In genomic region chr3:62892045-62892444, GRCh38 we compare ENCODE assay signal across 11 cellular contexts. TPM values are rescaled to one million over a fixed set of nuclear protein-coding genes. Genes with fewer than 3 reads are reported as not detected.
"Had no signal": no experiment of that assay in that cellular context is flagged by ENCODE, and none has a peak within 500 bp of the region (broad histone marks: within the 10 kb centered on the region; RNA-seq: fewer than 3 reads in every experiment).

No MANE protein-coding gene starts in this region.

- ATAC-seq: GM23338, HCT116 had no signal

- DNase-seq: GM23248, GOT3, H7, H9, HCEC 1CT, HFFc6 had no signal

- H3K9ac ChIP-seq: GM23248 had no signal

- FAIRE-seq: H1, H54 had no signal

- H3K4me3 ChIP-seq: GM23248, GM23338, HAP-1 had no signal

- H2AFZ ChIP-seq: GM23248 had no signal

- H3K4me2 ChIP-seq: GM23338 had no signal

- H3K9me3 ChIP-seq: HAP-1 had no signal

- H3K27ac ChIP-seq: GM23248 had no signal

- H3K4me1 ChIP-seq: HAP-1 had no signal

- H3K36me3 ChIP-seq: HAP-1 had no signal

RNA-seq across cellular contexts. Expression of gene CADPS, which starts 16.8 kb away (rescaled TPM):
- total RNA-seq: HFFc6 had no signal
